In genomic region chr1:70227439-70227838, GRCh38 we compare ENCODE assay signal across 2 cellular contexts.
TF ChIP-seq lines count a peak whose summit lies in the region.

No MANE protein-coding gene starts in this region.

TF ChIP-seq in IMR-90, 13 proteins besides CTCF, POLR2A, EP300 and RAD21:
- TF ChIP-seq MAZ (IDR thresholded peaks at IDR 0.05; ENCODE audit: borderline replicate concordance, low read depth, low read length) (no peak), BHLHE40 (IDR thresholded peaks at IDR 0.05; ENCODE audit: low read depth, low read length) (no peak), RFX5 (IDR thresholded peaks at IDR 0.05; ENCODE audit: low read depth, low read length) (no peak), CEBPB (IDR thresholded peaks at IDR 0.05; ENCODE audit: low read depth, low read length) (no peak), ELK1 (IDR thresholded peaks at IDR 0.05; ENCODE audit: borderline replicate concordance, low read depth, low read length) (no peak), CHD1 (IDR thresholded peaks at IDR 0.05; ENCODE audit: low read depth, low read length) (no peak)

TF ChIP-seq in WTC11, 78 proteins besides CTCF, POLR2A, EP300 and RAD21:
- TF ChIP-seq ZNF512 (CRISPR knock-in tag; IDR thresholded peaks at IDR 0.05; ENCODE audit: borderline replicate concordance), result no peak
